Comparison of ENCODE assay signal across 1 cellular context in genomic region chr1:79264975-79265818, GRCh38.
TF ChIP-seq lines count a peak whose summit lies in the region.

No MANE protein-coding gene starts in this region.

TF ChIP-seq in GM23338, 12 proteins besides CTCF, POLR2A, EP300 and RAD21 (continued from another document):
- no peak for TF ChIP-seq ZNF462 (CRISPR knock-in tag; IDR thresholded peaks at IDR 0.05)
TF ChIP-seq in GM23338: peak in this region for 0.
